23 cellular contexts compared by ENCODE assay signal in the genomic region with DNA sequence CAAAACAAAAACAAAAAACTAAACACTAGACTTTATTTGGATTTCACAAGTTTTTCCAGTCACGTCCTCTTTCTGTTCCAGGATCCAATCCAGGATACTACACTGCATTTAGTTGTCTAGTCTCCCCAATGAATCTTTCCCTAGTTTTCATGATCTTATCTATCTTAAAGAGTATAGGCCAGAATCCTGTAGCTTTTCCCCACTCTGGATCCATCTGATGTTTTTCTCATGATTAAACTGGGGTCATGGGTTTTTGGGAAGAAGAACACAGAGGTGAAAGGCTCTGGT.
DNase-seq lines count a peak whose midpoint lies in the region; ATAC-seq and TF ChIP-seq lines count a peak whose summit lies in the region.
"Had no signal": no experiment of that assay in that cellular context is flagged by ENCODE, and none has a peak within 500 bp of the region (broad histone marks: within the 10 kb centered on the region; RNA-seq: fewer than 3 reads in every experiment).

No MANE protein-coding gene starts in this region.

- H3K9me3 ChIP-seq in heart left ventricle (no peaks in the 10 kb centered on the region), right cardiac atrium (ENCODE audit: control insufficient read depth, low read length) (no peaks in the 10 kb centered on the region), psoas muscle (no peaks in the 10 kb centered on the region), vagina (no peaks in the 10 kb centered on the region)

- WGBS in heart left ventricle, 4 donors = 73 to 82% (median 79%) methylated on average over 1 of the region's 1 CpG
- WGBS in right cardiac atrium = 65% methylated on average over 1 of the region's 1 CpG
- 66 to 87% (median 70%) methylated on average over 1 of the region's 1 CpG for whole genome bisulfite sequencing in psoas muscle, 3 donors

- TF ChIP-seq POLR2A in heart left ventricle (IDR thresholded peaks at IDR 0.05) = no peak
- no peak for TF ChIP-seq POLR2A in vagina (IDR thresholded peaks at IDR 0.05)

- H3K27ac ChIP-seq in heart left ventricle = peak overlapping the region in 10 of 12 donors; percentile 0 to 72 (median 23)
- H3K27ac ChIP-seq in right cardiac atrium (ENCODE audit: low read length) = no peak overlapping the region
- H3K27ac ChIP-seq in coronary artery = peak overlapping the region; percentile 67 to 81
- H3K27ac ChIP-seq in psoas muscle = peak overlapping the region; percentile 63
- H3K27ac ChIP-seq in vagina = peak overlapping the region; percentile 60
- H3K27ac ChIP-seq: WERI-Rb-1 had no signal

- no peak for ATAC-seq in heart left ventricle
- no peak for ATAC-seq in right cardiac atrium
- ATAC-seq in psoas muscle = peak in 1 of 4 donors; percentile 6
- no peak for ATAC-seq in GM21825 (IDR thresholded peaks at IDR 0.05; ENCODE audit: unreplicated experiment)
- ATAC-seq: natural killer cell had no signal

- no peak overlapping the region for H3K4me3 ChIP-seq in heart left ventricle
- no peak overlapping the region for H3K4me3 ChIP-seq in right cardiac atrium (ENCODE audit: low read length)
- peak overlapping the region; percentile 4 for H3K4me3 ChIP-seq in coronary artery
- no peak overlapping the region for H3K4me3 ChIP-seq in psoas muscle
- no peak overlapping the region for H3K4me3 ChIP-seq in vagina

- H3K27me3 ChIP-seq in heart left ventricle = no peaks in the 10 kb centered on the region
- no peaks in the 10 kb centered on the region for H3K27me3 ChIP-seq in right cardiac atrium (ENCODE audit: control insufficient read depth, insufficient read depth)
- H3K27me3 ChIP-seq in psoas muscle (ENCODE audit: insufficient read depth in 3 of 3, low read length in 2 of 3) = no peaks in the 10 kb centered on the region
- H3K27me3 ChIP-seq in vagina = no peaks in the 10 kb centered on the region

- H3K4me1 ChIP-seq in heart left ventricle = peaks cover 0 to 32% (median 9%) of the 10 kb centered on the region in 12 donors
- peaks cover 4% of the 10 kb centered on the region for H3K4me1 ChIP-seq in right cardiac atrium (ENCODE audit: control insufficient read depth, insufficient read depth, low read length)
- H3K4me1 ChIP-seq in psoas muscle = peaks cover 31% of the 10 kb centered on the region
- peaks cover 18% of the 10 kb centered on the region for H3K4me1 ChIP-seq in vagina

- intact Hi-C loops in heart left ventricle (cut with DNase I) (no loop called here), right cardiac atrium (cut with DNase I) (no loop called here), psoas muscle (cut with DNase I) (loop anchor here in 1 of 2 donors (10.0 kb wide), 1 partner anchor 287 kb away; no protein-coding TSS in a partner anchor), vagina (cut with DNase I) (no loop called here)

- no peak for TF ChIP-seq CTCF in heart left ventricle (IDR thresholded peaks at IDR 0.05)
- no peak for TF ChIP-seq CTCF in coronary artery (IDR thresholded peaks at IDR 0.05)
- TF ChIP-seq CTCF in psoas muscle (IDR thresholded peaks at IDR 0.05) = no peak
- TF ChIP-seq CTCF in vagina (IDR thresholded peaks at IDR 0.05) = no peak

- H3K36me3 ChIP-seq in heart left ventricle (peaks cover 0 to 49% (median 8%) of the 10 kb centered on the region in 9 donors), psoas muscle (ENCODE audit: insufficient read depth in 1 of 2, low read depth in 1 of 2) (peaks cover 0 to 17% of the 10 kb centered on the region in 2 donors), vagina (no peaks in the 10 kb centered on the region)
- H3K36me3 ChIP-seq: WERI-Rb-1 had no signal

- DNase-seq in heart left ventricle = no peak
- DNase-seq in right cardiac atrium = no peak
- DNase-seq in coronary artery (ENCODE audit: low spot score) = no peak
- DNase-seq in psoas muscle = no peak
- DNase-seq in vagina (ENCODE audit: extremely low spot score in 2 of 2) = no peak
- DNase-seq in NCI-H748 treated with DMSO at 0.1 percent for 48 hours (lab: John Stamatoyannopoulos, UW) = no peak
- DNase-seq in NCI-H2227 (lab: John Stamatoyannopoulos, UW; ENCODE audit: unreplicated experiment) = no peak
- DNase-seq: 8988T; activated CD4-positive, alpha-beta T cell treated with anti-CD3 and anti-CD28 coated beads, Interleukin-2, amount 10 ng/mL, durations not matched to agents 7 days and 5 days; activated naive CD4-positive, alpha-beta T cell treated with anti-CD3 and anti-CD28 coated beads for 36 hours; amygdala; CD4-positive, CD25-positive, alpha-beta regulatory T cell; natural killer cell; NCI-H1694; NCI-H2171 treated with DMSO at 0.1 percent for 48 hours; NCI-H526; retina; SHP77; stimulated activated CD4-positive, alpha-beta T cell treated with anti-CD3 and anti-CD28 coated beads, Interleukin-2, amount 100 ng/mL, for 48 hours; SW 1271; T-helper 9 cell; WERI-Rb-1 had no signal
